ENCODE assay signal across 1 cellular context in the genomic region with DNA sequence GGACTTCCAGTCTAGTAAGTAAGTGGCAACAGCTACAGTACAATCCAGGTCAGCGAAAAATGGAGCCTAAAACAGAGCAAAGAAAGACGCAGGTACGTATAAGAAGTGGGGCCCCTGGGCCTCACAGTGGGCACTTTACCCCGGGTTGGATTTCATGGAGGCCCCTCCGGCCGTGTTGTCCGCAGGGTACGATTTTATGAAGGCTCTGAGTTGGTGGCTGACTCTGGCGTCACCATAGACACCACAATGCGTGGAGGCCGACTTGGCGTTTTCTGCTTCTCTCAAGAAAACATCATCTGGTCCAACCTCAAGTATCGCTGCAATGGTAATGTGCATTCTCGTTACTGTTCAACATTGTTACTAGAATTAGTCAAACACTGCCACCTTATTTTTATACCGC.
TF ChIP-seq lines count a peak whose summit lies in the region.

No MANE protein-coding gene starts in this region.

TF ChIP-seq in SK-N-SH treated with all-trans-retinoic acid at 6 μM for 48 hours, 23 proteins besides CTCF, POLR2A, EP300 and RAD21 (continued from another document):
- TF ChIP-seq, protein P1, sequence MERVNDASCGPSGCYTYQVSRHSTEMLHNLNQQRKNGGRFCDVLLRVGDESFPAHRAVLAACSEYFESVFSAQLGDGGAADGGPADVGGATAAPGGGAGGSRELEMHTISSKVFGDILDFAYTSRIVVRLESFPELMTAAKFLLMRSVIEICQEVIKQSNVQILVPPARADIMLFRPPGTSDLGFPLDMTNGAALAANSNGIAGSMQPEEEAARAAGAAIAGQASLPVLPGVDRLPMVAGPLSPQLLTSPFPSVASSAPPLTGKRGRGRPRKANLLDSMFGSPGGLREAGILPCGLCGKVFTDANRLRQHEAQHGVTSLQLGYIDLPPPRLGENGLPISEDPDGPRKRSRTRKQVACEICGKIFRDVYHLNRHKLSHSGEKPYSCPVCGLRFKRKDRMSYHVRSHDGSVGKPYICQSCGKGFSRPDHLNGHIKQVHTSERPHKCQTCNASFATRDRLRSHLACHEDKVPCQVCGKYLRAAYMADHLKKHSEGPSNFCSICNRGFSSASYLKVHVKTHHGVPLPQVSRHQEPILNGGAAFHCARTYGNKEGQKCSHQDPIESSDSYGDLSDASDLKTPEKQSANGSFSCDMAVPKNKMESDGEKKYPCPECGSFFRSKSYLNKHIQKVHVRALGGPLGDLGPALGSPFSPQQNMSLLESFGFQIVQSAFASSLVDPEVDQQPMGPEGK (CRISPR knock-in tag; IDR thresholded peaks at IDR 0.05; ENCODE audit: borderline replicate concordance): no peak
- no peak for TF ChIP-seq RARB (CRISPR knock-in tag; IDR thresholded peaks at IDR 0.05)
- no peak for TF ChIP-seq PPARA (CRISPR knock-in tag; IDR thresholded peaks at IDR 0.05; ENCODE audit: borderline replicate concordance)
- TF ChIP-seq ZFP30 (CRISPR knock-in tag; IDR thresholded peaks at IDR 0.05): no peak
